28 cellular contexts compared by ENCODE assay signal in the genomic region with DNA sequence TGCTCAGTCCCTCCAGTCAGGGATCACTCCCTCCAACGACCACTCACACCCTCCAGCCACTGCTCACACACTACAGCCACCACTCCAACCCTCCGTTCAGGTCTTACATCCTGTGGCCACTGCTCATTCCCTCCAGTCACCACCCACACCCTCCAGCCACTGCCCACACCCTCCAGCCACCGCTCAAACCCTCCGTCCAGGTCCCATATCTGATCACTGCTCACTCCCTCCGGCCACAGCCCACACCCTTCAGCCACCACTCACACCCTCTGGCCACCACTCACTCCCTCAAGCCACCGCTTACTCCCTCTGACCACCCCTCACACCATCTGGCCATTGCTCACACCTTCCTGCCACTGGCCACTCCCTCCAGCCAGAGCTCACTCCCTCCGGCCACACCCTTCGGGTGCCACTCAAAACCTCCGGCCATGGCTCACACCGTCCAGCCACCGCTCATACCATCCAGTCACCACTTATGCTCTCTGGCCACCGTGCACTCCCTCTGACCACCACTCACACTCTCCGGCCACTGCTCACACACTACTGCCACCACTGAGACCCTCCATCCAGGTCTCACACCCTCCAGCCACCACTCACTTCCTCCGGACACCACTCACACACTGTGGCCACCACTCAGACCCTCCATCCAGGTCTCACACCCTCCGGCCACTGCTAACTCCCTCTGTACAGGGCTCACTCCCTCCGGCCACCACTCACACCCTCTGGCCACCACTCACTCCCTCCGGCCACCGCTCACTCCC. TPM values are rescaled to one million over a fixed set of nuclear protein-coding genes. Genes with fewer than 3 reads are reported as not detected.
DNase-seq lines count a peak whose midpoint lies in the region; ATAC-seq lines count a peak whose summit lies in the region.
"Had no signal": no experiment of that assay in that cellular context is flagged by ENCODE, and none has a peak within 500 bp of the region (broad histone marks: within the 10 kb centered on the region; RNA-seq: fewer than 3 reads in every experiment).

No MANE protein-coding gene starts in this region.

- H3K9me3 ChIP-seq in mucosa of stomach (ENCODE audit: control insufficient read depth, low read length): no peaks in the 10 kb centered on the region
- H3K9me3 ChIP-seq: SK-N-SH, uterus had no signal

- H3K4me1 Mint-ChIP-seq in stimulated activated naive CD8-positive, alpha-beta T cell treated with anti-CD3 and anti-CD28 coated beads, Interleukin-15, Interleukin-2, amounts not matched to agents 100 ng/mL and 50 ng/mL, for 24 hours (ENCODE audit: low read depth): peaks cover 54% of the 10 kb centered on the region
- peaks cover 16% of the 10 kb centered on the region for H3K4me1 Mint-ChIP-seq in activated naive CD8-positive, alpha-beta T cell treated with anti-CD3 and anti-CD28 coated beads, Interleukin-2, amount 10 ng/mL, durations not matched to agents 7 days and 5 days
- H3K4me1 Mint-ChIP-seq: CD14-positive monocyte had no signal

- H3K36me3 Mint-ChIP-seq in stimulated activated naive CD8-positive, alpha-beta T cell treated with anti-CD3 and anti-CD28 coated beads, Interleukin-15, Interleukin-2, amounts not matched to agents 100 ng/mL and 50 ng/mL, for 24 hours (ENCODE audit: low read depth): peaks cover 15% of the 10 kb centered on the region
- peaks cover 3% of the 10 kb centered on the region for H3K36me3 Mint-ChIP-seq in activated naive CD8-positive, alpha-beta T cell treated with anti-CD3 and anti-CD28 coated beads, Interleukin-2, amount 10 ng/mL, durations not matched to agents 7 days and 5 days
- H3K36me3 Mint-ChIP-seq: CD14-positive monocyte had no signal

- no peak for ATAC-seq in stimulated activated naive CD8-positive, alpha-beta T cell treated with anti-CD3 and anti-CD28 coated beads, Interleukin-15, Interleukin-2, amounts not matched to agents 100 U/mL and 50 U/mL, for 24 hours
- no peak for ATAC-seq in activated naive CD8-positive, alpha-beta T cell treated with anti-CD3 and anti-CD28 coated beads, Interleukin-2, amount 10 ng/mL, durations not matched to agents 7 days and 5 days (ENCODE audit: low read depth)

- H3K27me3 Mint-ChIP-seq in stimulated activated naive CD8-positive, alpha-beta T cell treated with anti-CD3 and anti-CD28 coated beads, Interleukin-15, Interleukin-2, amounts not matched to agents 100 ng/mL and 50 ng/mL, for 24 hours: peaks cover 4% of the 10 kb centered on the region
- H3K27me3 Mint-ChIP-seq in activated naive CD8-positive, alpha-beta T cell treated with anti-CD3 and anti-CD28 coated beads, Interleukin-2, amount 10 ng/mL, durations not matched to agents 7 days and 5 days: no peaks in the 10 kb centered on the region

- H3K4me3 ChIP-seq in mucosa of stomach (ENCODE audit: low read length): no peak overlapping the region
- H3K4me3 ChIP-seq: lung, skin epidermis, uterus had no signal

- H3K9ac ChIP-seq in mucosa of stomach (ENCODE audit: low read length): peak overlapping the region; percentile 55
- H3K9ac ChIP-seq: SK-N-SH had no signal

- peak overlapping the region; percentile 79 for H3K27ac Mint-ChIP-seq in stimulated activated naive CD8-positive, alpha-beta T cell treated with anti-CD3 and anti-CD28 coated beads, Interleukin-15, Interleukin-2, amounts not matched to agents 100 ng/mL and 50 ng/mL, for 24 hours
- H3K27ac Mint-ChIP-seq in activated naive CD8-positive, alpha-beta T cell treated with anti-CD3 and anti-CD28 coated beads, Interleukin-2, amount 10 ng/mL, durations not matched to agents 7 days and 5 days: peak overlapping the region; percentile 20
- H3K27ac Mint-ChIP-seq: activated naive CD4-positive, alpha-beta T cell treated with anti-CD3 and anti-CD28 coated beads for 36 hours; HFFc6 had no signal

- H3K36me3 ChIP-seq in mucosa of stomach (ENCODE audit: control insufficient read depth, insufficient read depth, low read length): peaks cover 2% of the 10 kb centered on the region
- H3K36me3 ChIP-seq: uterus had no signal

- H3K27me3 ChIP-seq in mucosa of stomach (ENCODE audit: control insufficient read depth, insufficient read depth, low read length): no peaks in the 10 kb centered on the region
- H3K27me3 ChIP-seq: uterus had no signal

- POLR2A ChIA-PET in activated naive CD8-positive, alpha-beta T cell treated with anti-CD3 and anti-CD28 coated beads, Interleukin-2, amount 10 ng/mL, durations not matched to agents 7 days and 5 days (lab: Charles Lee): no interaction called here

- peak overlapping the region; percentile 23 for H3K4me3 Mint-ChIP-seq in stimulated activated naive CD8-positive, alpha-beta T cell treated with anti-CD3 and anti-CD28 coated beads, Interleukin-15, Interleukin-2, amounts not matched to agents 100 ng/mL and 50 ng/mL, for 24 hours
- H3K4me3 Mint-ChIP-seq in activated naive CD8-positive, alpha-beta T cell treated with anti-CD3 and anti-CD28 coated beads, Interleukin-2, amount 10 ng/mL, durations not matched to agents 7 days and 5 days: no peak overlapping the region
- H3K4me3 Mint-ChIP-seq: activated naive CD4-positive, alpha-beta T cell treated with anti-CD3 and anti-CD28 coated beads for 36 hours; CD14-positive monocyte; central memory CD8-positive, alpha-beta T cell; HFFc6 had no signal

- DNase-seq in stimulated activated naive CD8-positive, alpha-beta T cell treated with anti-CD3 and anti-CD28 coated beads, Interleukin-15, Interleukin-2, amounts not matched to agents 100 U/mL and 50 U/mL, for 24 hours: no peak
- no peak for DNase-seq in activated naive CD8-positive, alpha-beta T cell treated with anti-CD3 and anti-CD28 coated beads, Interleukin-2, amount 10 ng/mL, durations not matched to agents 7 days and 5 days
- no peak for DNase-seq in SKM-1 (lab: John Stamatoyannopoulos, UW; ENCODE audit: unreplicated experiment)
- no peak for DNase-seq in cortex of kidney (lab: John Stamatoyannopoulos, UW)
- no peak for DNase-seq in NK-92 treated with Interleukin-12 subunit alpha and Interleukin-12 subunit beta, amount 100 ng/mL, for 24 hours (lab: John Stamatoyannopoulos, UW)
- DNase-seq: activated CD4-positive, alpha-beta T cell treated with anti-CD3 and anti-CD28 coated beads, Interleukin-2, amount 50 U/mL, for 1 hour; activated naive CD4-positive, alpha-beta T cell treated with anti-CD3 and anti-CD28 coated beads for 36 hours; head of caudate nucleus; HFFc6; kidney glomerular epithelial cell; NCI-H82; SK-N-SH; stimulated activated CD4-positive, alpha-beta T cell treated with anti-CD3 and anti-CD28 coated beads, Interleukin-1b, Interleukin-23, amount 100 ng/mL, for 48 hours; uterus had no signal

- peaks cover 68% of the 10 kb centered on the region for H3K4me1 ChIP-seq in mucosa of stomach (ENCODE audit: control insufficient read depth, insufficient read depth, low read length)
- H3K4me1 ChIP-seq: uterus had no signal

- H3K9me3 Mint-ChIP-seq in stimulated activated naive CD8-positive, alpha-beta T cell treated with anti-CD3 and anti-CD28 coated beads, Interleukin-15, Interleukin-2, amounts not matched to agents 100 ng/mL and 50 ng/mL, for 24 hours: no peaks in the 10 kb centered on the region
- no peaks in the 10 kb centered on the region for H3K9me3 Mint-ChIP-seq in activated naive CD8-positive, alpha-beta T cell treated with anti-CD3 and anti-CD28 coated beads, Interleukin-2, amount 10 ng/mL, durations not matched to agents 7 days and 5 days
- H3K9me3 Mint-ChIP-seq: activated naive CD4-positive, alpha-beta T cell treated with anti-CD3 and anti-CD28 coated beads for 36 hours; CD14-positive monocyte; central memory CD8-positive, alpha-beta T cell had no signal

RNA-seq across cellular contexts. Expression of gene TFF1, which starts 4.7 kb away (rescaled TPM):
- not detected for total RNA-seq in activated naive CD8-positive, alpha-beta T cell treated with anti-CD3 and anti-CD28 coated beads, Interleukin-2, amount 10 ng/mL, durations not matched to agents 7 days and 5 days
- total RNA-seq: activated naive CD4-positive, alpha-beta T cell treated with anti-CD3 and anti-CD28 coated beads for 36 hours; epithelial cell of proximal tubule; HFFc6; MCF 10A; myocyte; OCI-LY7; osteoblast; renal cortical epithelial cell; T-helper 2 cell treated with Interferon-gamma antibody and Interleukin-4, amounts not matched to agents 100 ng/mL and 5 ng/mL, for 36 hours; temporal lobe; uterus had no signal

RNA-seq across cellular contexts. Expression of gene TFF2, which starts 20.3 kb away (rescaled TPM):
- total RNA-seq in activated naive CD8-positive, alpha-beta T cell treated with anti-CD3 and anti-CD28 coated beads, Interleukin-2, amount 10 ng/mL, durations not matched to agents 7 days and 5 days: not detected
- total RNA-seq: activated naive CD4-positive, alpha-beta T cell treated with anti-CD3 and anti-CD28 coated beads for 36 hours; epithelial cell of proximal tubule; HFFc6; lung; MCF 10A; myocyte; OCI-LY7; osteoblast; renal cortical epithelial cell; T-helper 2 cell treated with Interferon-gamma antibody and Interleukin-4, amounts not matched to agents 100 ng/mL and 5 ng/mL, for 36 hours; temporal lobe; uterus had no signal

RNA-seq across cellular contexts. Expression of gene TMPRSS3, which starts 24.8 kb away (rescaled TPM):
- total RNA-seq in activated naive CD8-positive, alpha-beta T cell treated with anti-CD3 and anti-CD28 coated beads, Interleukin-2, amount 10 ng/mL, durations not matched to agents 7 days and 5 days: 10 to 100 TPM in 1 of 2 experiments, 1 to 10 TPM in 1; 7.8 to 10.7 TPM
- total RNA-seq: HFFc6, myocyte, OCI-LY7, osteoblast, temporal lobe had no signal

RNA-seq across cellular contexts. Expression of gene UBASH3A, which starts 32.6 kb away (rescaled TPM):
- total RNA-seq in activated naive CD8-positive, alpha-beta T cell treated with anti-CD3 and anti-CD28 coated beads, Interleukin-2, amount 10 ng/mL, durations not matched to agents 7 days and 5 days: 10 to 100 TPM; 77.8 to 80.2 TPM
- total RNA-seq: epithelial cell of proximal tubule, HFFc6, MCF 10A, myocyte, OCI-LY7, osteoblast, renal cortical epithelial cell, temporal lobe had no signal

RNA-seq across cellular contexts. Expression of gene TFF3, which starts 55.9 kb away (rescaled TPM):
- not detected for total RNA-seq in activated naive CD8-positive, alpha-beta T cell treated with anti-CD3 and anti-CD28 coated beads, Interleukin-2, amount 10 ng/mL, durations not matched to agents 7 days and 5 days
- total RNA-seq: activated naive CD4-positive, alpha-beta T cell treated with anti-CD3 and anti-CD28 coated beads for 36 hours; HFFc6; MCF 10A; OCI-LY7; osteoblast; T-helper 2 cell treated with Interferon-gamma antibody and Interleukin-4, amounts not matched to agents 100 ng/mL and 5 ng/mL, for 36 hours; temporal lobe had no signal
